8 cellular contexts compared by ENCODE assay signal in genomic region chr17:4790705-4791088, GRCh38. TPM values are rescaled to one million over a fixed set of nuclear protein-coding genes. Genes with fewer than 3 reads are reported as not detected.
A peak's percentile ranks its signal among the peaks of the same experiment; 100 is the strongest.
DNase-seq lines count a peak whose midpoint lies in the region; ATAC-seq and TF ChIP-seq lines count a peak whose summit lies in the region.

No MANE protein-coding gene starts in this region.

- no CpG with 5 or more reads among the region's 7 CpGs for WGBS in mesendoderm (ENCODE audit: extremely low coverage, insufficient coverage, low lambda C conversion rate)
- WGBS in urinary bladder = 32% methylated on average over 7 of the region's 7 CpGs

- no peaks in the 10 kb centered on the region for H3K79me2 ChIP-seq in mesendoderm (ENCODE audit: control insufficient read depth, insufficient read depth, low read length)

- H3K4me3 ChIP-seq in mesendoderm (ENCODE audit: low read length) (no peak overlapping the region), urinary bladder (ENCODE audit: low read depth, low read length) (peak overlapping the region; percentile 57)

- CTCF ChIA-PET in MCF 10A (lab: Yijun Ruan, JAX) = interaction anchor here (0.6 to 6.0 kb wide), 27 partner anchors 10 to 1003 kb away, joined by 3 to 88 read pairs (median 5); partner anchors contain the start of genes CHRNE, MED11 and PLD2

- peak overlapping the region; percentile 66 for H3K23ac ChIP-seq in mesendoderm (ENCODE audit: low read length)

- peaks cover 2% of the 10 kb centered on the region for H3K27me3 ChIP-seq in mesendoderm (ENCODE audit: insufficient read depth, low read length, poor library complexity)

- H3K27me3 Mint-ChIP-seq in activated naive CD4-positive, alpha-beta T cell treated with anti-CD3 and anti-CD28 coated beads, Interleukin-2, amount 50 U/mL, for 24 hours = peaks cover 13% of the 10 kb centered on the region
- no peaks in the 10 kb centered on the region for H3K27me3 Mint-ChIP-seq in MCF 10A (ENCODE audit: insufficient read depth, unreplicated experiment)

- H4K5ac ChIP-seq in mesendoderm (ENCODE audit: low read length) = no peak overlapping the region

- no peak overlapping the region for H2BK5ac ChIP-seq in mesendoderm (ENCODE audit: low read length)

- POLR2A ChIA-PET in MCF 10A (lab: Yijun Ruan, JAX) = interaction anchor here (0.6 to 4.0 kb wide), 47 partner anchors 10 to 236 kb away, joined by 3 to 51 read pairs (median 4); partner anchors contain the start of genes ARRB2, CAMTA2, CHRNE and MED11

- H3K4ac ChIP-seq in mesendoderm (ENCODE audit: low read depth, low read length) = no peak overlapping the region

- no peak for TF ChIP-seq CTCF in MCF 10A (IDR thresholded peaks at IDR 0.05; ENCODE audit: unreplicated experiment)

- no peaks in the 10 kb centered on the region for H3K36me3 Mint-ChIP-seq in activated naive CD4-positive, alpha-beta T cell treated with anti-CD3 and anti-CD28 coated beads, Interleukin-2, amount 50 U/mL, for 24 hours
- no peaks in the 10 kb centered on the region for H3K36me3 Mint-ChIP-seq in MCF 10A (ENCODE audit: insufficient read depth, unreplicated experiment)

- H3K27ac Mint-ChIP-seq in activated naive CD4-positive, alpha-beta T cell treated with anti-CD3 and anti-CD28 coated beads, Interleukin-2, amount 50 U/mL, for 24 hours = peak overlapping the region; percentile 95
- H3K27ac Mint-ChIP-seq in MCF 10A (ENCODE audit: low read depth, unreplicated experiment) = peak overlapping the region; percentile 93

- no peak overlapping the region for H2AK5ac ChIP-seq in mesendoderm (ENCODE audit: low read length)

- no peak overlapping the region for H4K8ac ChIP-seq in mesendoderm (ENCODE audit: low read depth, low read length)

- intact Hi-C loops in MCF 10A (cut with micrococcal nuclease) = loop anchor here (1.0 kb wide), 4 partner anchors 43 to 92 kb away; partner anchors contain the start of genes ARRB2, MED11 and MINK1

- H3K9me3 Mint-ChIP-seq in activated naive CD4-positive, alpha-beta T cell treated with anti-CD3 and anti-CD28 coated beads, Interleukin-2, amount 50 U/mL, for 24 hours = no peaks in the 10 kb centered on the region
- H3K9me3 Mint-ChIP-seq in MCF 10A (ENCODE audit: unreplicated experiment) = no peaks in the 10 kb centered on the region

- peak overlapping the region; percentile 84 for H3K4me2 ChIP-seq in mesendoderm (ENCODE audit: low read length)

- H3K4me1 Mint-ChIP-seq in activated naive CD4-positive, alpha-beta T cell treated with anti-CD3 and anti-CD28 coated beads, Interleukin-2, amount 50 U/mL, for 24 hours = peaks cover 17% of the 10 kb centered on the region
- peaks cover 18% of the 10 kb centered on the region for H3K4me1 Mint-ChIP-seq in MCF 10A (ENCODE audit: insufficient read depth, unreplicated experiment)

- ATAC-seq in GM21528 (IDR thresholded peaks at IDR 0.05; ENCODE audit: low FRiP score, unreplicated experiment) = no peak

- peak overlapping the region; percentile 90 for H3K9ac ChIP-seq in mesendoderm (ENCODE audit: low read length)

- H3K79me1 ChIP-seq in mesendoderm (ENCODE audit: low read length) = no peaks in the 10 kb centered on the region

- no TSS peak for BruUV-seq in MCF 10A (replicated peaks; lab: Mats Ljungman, UMichigan)

- H3K36me3 ChIP-seq in mesendoderm (ENCODE audit: control insufficient read depth, insufficient read depth, low read length) (no peaks in the 10 kb centered on the region), urinary bladder (ENCODE audit: insufficient read depth) (no peaks in the 10 kb centered on the region)

- H3K27ac ChIP-seq in mesendoderm (ENCODE audit: low read depth, low read length) = no peak overlapping the region
- peak overlapping the region; percentile 94 for H3K27ac ChIP-seq in urinary bladder (ENCODE audit: low read depth)

- H3K4me3 Mint-ChIP-seq in activated naive CD4-positive, alpha-beta T cell treated with anti-CD3 and anti-CD28 coated beads, Interleukin-2, amount 50 U/mL, for 24 hours = peak overlapping the region; percentile 90
- peak overlapping the region; percentile 75 for H3K4me3 Mint-ChIP-seq in MCF 10A (ENCODE audit: unreplicated experiment)

- peaks cover 2% of the 10 kb centered on the region for H3K4me1 ChIP-seq in mesendoderm (ENCODE audit: control insufficient read depth, low read depth, low read length)
- no peaks in the 10 kb centered on the region for H3K4me1 ChIP-seq in urinary bladder (ENCODE audit: insufficient read depth)

- H3K18ac ChIP-seq in mesendoderm (ENCODE audit: low read length) = no peak overlapping the region

- no peak for DNase-seq in activated naive CD4-positive, alpha-beta T cell (lab: John Stamatoyannopoulos, UW)
- DNase-seq in MCF 10A (ENCODE audit: unreplicated experiment) = no peak
- no peak for DNase-seq in mesendoderm
- DNase-seq in iPS-NIHi11 (ENCODE audit: low spot score) = no peak
- DNase-seq in T-helper 9 cell = no peak

- no peak overlapping the region for H2BK120ac ChIP-seq in mesendoderm (ENCODE audit: low read depth, low read length)

- H3K56ac ChIP-seq in mesendoderm (ENCODE audit: low read length) = peak overlapping the region; percentile 95

- H2BK15ac ChIP-seq in mesendoderm (replicated peaks; ENCODE audit: low read depth) = no peak overlapping the region

RNA-seq across cellular contexts. Expression of gene GLTPD2, which starts 1.9 kb away (rescaled TPM):
- total RNA-seq in MCF 10A (2022) = not detected in 2 replicates
- polyA plus RNA-seq in mesendoderm (2013, experiment 1 of 2) = not detected
- polyA plus RNA-seq in mesendoderm (2013, experiment 2 of 2) = 0.04 TPM
- total RNA-seq in urinary bladder = not detected
- polyA plus RNA-seq in urinary bladder = 0.10 TPM

RNA-seq across cellular contexts. Expression of gene VMO1, which starts 4.5 kb away (rescaled TPM):
- 0.77 and 1.1 TPM in 2 replicates for total RNA-seq in MCF 10A (2022)
- 0.13 TPM for polyA plus RNA-seq in mesendoderm (2013, experiment 1 of 2)
- 0.17 TPM for polyA plus RNA-seq in mesendoderm (2013, experiment 2 of 2)
- 0.95 TPM for total RNA-seq in urinary bladder
- 2.4 TPM for polyA plus RNA-seq in urinary bladder

RNA-seq across cellular contexts. Expression of gene PSMB6, which starts 5.3 kb away (rescaled TPM):
- total RNA-seq in MCF 10A (2022) (169 and 182 TPM in 2 replicates), urinary bladder (60.5 TPM)
- 350 TPM for polyA plus RNA-seq in mesendoderm (2013, experiment 1 of 2)
- polyA plus RNA-seq in mesendoderm (2013, experiment 2 of 2) = 348 TPM
- polyA plus RNA-seq in urinary bladder = 214 TPM

RNA-seq across cellular contexts. Expression of gene PLD2, which starts 16.3 kb away (rescaled TPM):
- 27.6 and 31.7 TPM in 2 replicates for total RNA-seq in MCF 10A (2022)
- 15.8 TPM for polyA plus RNA-seq in mesendoderm (2013, experiment 1 of 2)
- 17.0 TPM for polyA plus RNA-seq in mesendoderm (2013, experiment 2 of 2)
- total RNA-seq in urinary bladder = 23.6 TPM
- 21.7 TPM for polyA plus RNA-seq in urinary bladder
